Comparison of ENCODE assay signal across 8 cellular contexts in genomic region chr11:111541209-111542061, GRCh38. TPM values are rescaled to one million over a fixed set of nuclear protein-coding genes. Genes with fewer than 3 reads are reported as not detected.
DNase-seq lines count a peak whose midpoint lies in the region; ATAC-seq and TF ChIP-seq lines count a peak whose summit lies in the region.

No MANE protein-coding gene starts in this region.

- no peaks in the 10 kb centered on the region for H4K20me1 ChIP-seq in fibroblast of lung (ENCODE audit: control insufficient read depth, extremely low read depth, insufficient read depth, low read length)

- H3K36me3 ChIP-seq in fibroblast of lung (ENCODE audit: control insufficient read depth, insufficient read depth, low read length) = peaks cover 4% of the 10 kb centered on the region

- peaks cover 2% of the 10 kb centered on the region for H3K79me2 ChIP-seq in fibroblast of lung (ENCODE audit: control insufficient read depth, insufficient read depth, low read length)

- no peaks in the 10 kb centered on the region for H3K9me3 ChIP-seq in fibroblast of lung (ENCODE audit: control insufficient read depth, insufficient read depth, low read depth, low read length)

- peak overlapping the region; percentile 98 for H3K4me2 ChIP-seq in fibroblast of lung (ENCODE audit: extremely low read depth, insufficient read depth, low read length)

- H3K9ac ChIP-seq in fibroblast of lung (ENCODE audit: insufficient read depth, low read length) = peak overlapping the region; percentile 86

- H2AFZ ChIP-seq in fibroblast of lung (ENCODE audit: low read length) = peak overlapping the region; percentile 30

- DNase-seq in GM20000 (ENCODE audit: low spot score) = peak; percentile 43
- peak; percentile 51 to 94 for DNase-seq in fibroblast of lung (ENCODE audit: low read depth in 2 of 2)
- DNase-seq in myocyte (ENCODE audit: low read depth) = peak; percentile 41

- peaks cover 7% of the 10 kb centered on the region for H3K4me1 ChIP-seq in fibroblast of lung (ENCODE audit: control insufficient read depth, extremely low read depth, insufficient read depth, low read length)

- ATAC-seq in GM18907 (IDR thresholded peaks at IDR 0.05; ENCODE audit: unreplicated experiment) = no peak
- ATAC-seq in GM18868 (IDR thresholded peaks at IDR 0.05; ENCODE audit: unreplicated experiment) = no peak
- no peak for ATAC-seq in HG02973 (IDR thresholded peaks at IDR 0.05; ENCODE audit: unreplicated experiment)
- ATAC-seq in GM21786 (IDR thresholded peaks at IDR 0.05; ENCODE audit: unreplicated experiment) = no peak

- peak overlapping the region; percentile 83 for H3K27ac ChIP-seq in fibroblast of lung (ENCODE audit: insufficient read depth, low read length)

- TF ChIP-seq CTCF in GM20000 (IDR thresholded peaks at IDR 0.05; ENCODE audit: extremely low read depth, missing control alignments) (no peak), WI38 (IDR thresholded peaks at IDR 0.05; ENCODE audit: low read depth, low read length) (no peak), fibroblast of lung (conservative IDR thresholded peaks at IDR 0.05 in 1 of 2, IDR thresholded peaks at IDR 0.05 in 1 of 2; ENCODE audit: low read depth in 1 of 2, low read length in 2 of 2) (no peak)

- H3K4me3 ChIP-seq in WI38 (ENCODE audit: low read depth, low read length) (peak overlapping the region; percentile 87), fibroblast of lung (replicated peaks in 1 of 4; ENCODE audit: control extremely low read depth in 1 of 4, insufficient read depth in 1 of 4, low read depth in 3 of 4, low read length in 4 of 4) (peak overlapping the region; percentile 59 to 82 (median 65))

- H3K27me3 ChIP-seq in fibroblast of lung (ENCODE audit: control insufficient read depth, insufficient read depth, low read length) = no peaks in the 10 kb centered on the region

RNA-seq across cellular contexts. Expression of gene LAYN, which starts 0.9 kb away (rescaled TPM):
- total RNA-seq in fibroblast of lung = 55.7 and 117 TPM in 2 replicates
- 94.0 and 140 TPM in 2 replicates for polyA plus RNA-seq in fibroblast of lung
- 57.5 and 73.8 TPM in 2 replicates for polyA plus RNA-seq in fibroblast of lung (2012)
- 47.5 and 86.9 TPM in 2 replicates for polyA minus RNA-seq in fibroblast of lung (ENCODE audit: low replicate concordance)
- total RNA-seq in myocyte = 15.0 and 28.3 TPM in 2 replicates
- polyA plus RNA-seq in myocyte (2012) = 45.6 TPM

RNA-seq across cellular contexts. Expression of gene HOATZ, which starts 26.9 kb away (rescaled TPM):
- total RNA-seq in fibroblast of lung = not detected in 2 replicates
- not detected in 2 replicates for polyA plus RNA-seq in fibroblast of lung
- 0.09 and 0.20 TPM in 2 replicates for polyA plus RNA-seq in fibroblast of lung (2012)
- not detected in 2 replicates for polyA minus RNA-seq in fibroblast of lung (ENCODE audit: low replicate concordance)
- not detected in 2 replicates for total RNA-seq in myocyte
- 0.08 TPM for polyA plus RNA-seq in myocyte (2012)

RNA-seq across cellular contexts. Expression of gene BTG4, which starts 29.2 kb away (rescaled TPM):
- total RNA-seq in fibroblast of lung (under 0.01 and 0.33 TPM in 2 replicates), myocyte (not detected in 2 replicates)
- 0.08 and 0.09 TPM in 2 replicates for polyA plus RNA-seq in fibroblast of lung
- polyA plus RNA-seq in fibroblast of lung (2012) = not detected in 2 replicates
- not detected in 2 replicates for polyA minus RNA-seq in fibroblast of lung (ENCODE audit: low replicate concordance)
- not detected for polyA plus RNA-seq in myocyte (2012)
